In genomic region chr16:29858149-29858899, GRCh38 we compare ENCODE assay signal across 19 cellular contexts. TPM values are rescaled to one million over a fixed set of nuclear protein-coding genes. Genes with fewer than 3 reads are reported as not detected.
DNase-seq lines count a peak whose midpoint lies in the region; ATAC-seq and TF ChIP-seq lines count a peak whose summit lies in the region.
"Had no signal": no experiment of that assay in that cellular context is flagged by ENCODE, and none has a peak within 500 bp of the region (broad histone marks: within the 10 kb centered on the region; RNA-seq: fewer than 3 reads in every experiment).

No MANE protein-coding gene starts in this region.

- H3K4me3 ChIP-seq in IMR-90 (ENCODE audit: insufficient read depth, low read depth, low read length) (no peak overlapping the region), coronary artery (no peak overlapping the region)
- H3K4me3 ChIP-seq: MG63, mucosa of descending colon, tibial nerve had no signal

- no peak overlapping the region for H2AK5ac ChIP-seq in IMR-90 (ENCODE audit: low read depth, low read length)

- no peak overlapping the region for H3K4me3 Mint-ChIP-seq in stimulated activated effector memory CD8-positive, alpha-beta T cell treated with anti-CD3 and anti-CD28 coated beads, Interleukin-12 subunit alpha, Interleukin-12 subunit beta, amount 100 ng/mL, for 72 hours
- H3K4me3 Mint-ChIP-seq: T-cell had no signal

- peak overlapping the region; percentile 54 for H3K27ac Mint-ChIP-seq in stimulated activated effector memory CD8-positive, alpha-beta T cell treated with anti-CD3 and anti-CD28 coated beads, Interleukin-12 subunit alpha, Interleukin-12 subunit beta, amount 100 ng/mL, for 72 hours
- H3K27ac Mint-ChIP-seq: T-cell had no signal

- H2BK20ac ChIP-seq in IMR-90 (ENCODE audit: low read depth, low read length): no peak overlapping the region

- H4K8ac ChIP-seq in IMR-90 (ENCODE audit: low read depth in 2 of 2, low read length in 2 of 2): no peak overlapping the region

- TF ChIP-seq RAD21 in IMR-90 (IDR thresholded peaks at IDR 0.05; ENCODE audit: low read length): no peak

- ATAC-seq in IMR-90 (ENCODE audit: low read depth) (no peak), GM18520 (IDR thresholded peaks at IDR 0.05; ENCODE audit: unreplicated experiment) (no peak), HG02981 (IDR thresholded peaks at IDR 0.05; ENCODE audit: unreplicated experiment) (no peak)
- no peak for ATAC-seq in stimulated activated effector memory CD8-positive, alpha-beta T cell treated with anti-CD3 and anti-CD28 coated beads, Interleukin-12 subunit alpha, Interleukin-12 subunit beta, amount 100 ng/mL, for 72 hours
- ATAC-seq: mucosa of descending colon, right cardiac atrium, T-cell had no signal

- H3K4me1 Mint-ChIP-seq in stimulated activated effector memory CD8-positive, alpha-beta T cell treated with anti-CD3 and anti-CD28 coated beads, Interleukin-12 subunit alpha, Interleukin-12 subunit beta, amount 100 ng/mL, for 72 hours: peaks cover 28% of the 10 kb centered on the region

- no peak overlapping the region for H3K4me2 ChIP-seq in IMR-90 (ENCODE audit: low read depth, low read length)

- H2AK9ac ChIP-seq in IMR-90 (replicated peaks; ENCODE audit: low read depth, low read length, poor library complexity): no peak overlapping the region

- peaks cover 9% of the 10 kb centered on the region for H3K9me1 ChIP-seq in IMR-90 (ENCODE audit: insufficient read depth, low read length)

- H2AFZ ChIP-seq in IMR-90 (replicated peaks; ENCODE audit: low read length, poor library complexity): no peak overlapping the region

- in situ Hi-C loops in IMR-90 (cut with MboI; ENCODE audit: low sequenced_read_pairs): no loop called here

- H3K23ac ChIP-seq in IMR-90 (ENCODE audit: low read depth, low read length): no peak overlapping the region

- H2BK120ac ChIP-seq in IMR-90 (ENCODE audit: low read depth, low read length): no peak overlapping the region

- BruUV-seq in IMR-90 (replicated peaks; lab: Mats Ljungman, UMichigan): TSS peak; percentile 81

- H3K9me3 ChIP-seq in IMR-90 (ENCODE audit: control insufficient read depth, insufficient read depth, low read length): no peaks in the 10 kb centered on the region
- H3K9me3 ChIP-seq: MG63, mucosa of descending colon, tibial nerve had no signal

- no peak overlapping the region for H2BK15ac ChIP-seq in IMR-90 (ENCODE audit: low read depth, low read length)

- no peak overlapping the region for H4K91ac ChIP-seq in IMR-90 (ENCODE audit: insufficient read depth, low read depth, low read length)

- H3K27ac ChIP-seq in IMR-90 (ENCODE audit: insufficient read depth, low read length): no peak overlapping the region
- H3K27ac ChIP-seq in coronary artery: peak overlapping the region; percentile 30 to 50

- no peak overlapping the region for H3K4ac ChIP-seq in IMR-90 (ENCODE audit: low read depth, low read length)

- peaks cover 4% of the 10 kb centered on the region; the same call in 1 of the 2 replicates for H3K4me1 ChIP-seq in IMR-90 (ENCODE audit: control insufficient read depth, insufficient read depth, low read length)

- H3K9me3 Mint-ChIP-seq in stimulated activated effector memory CD8-positive, alpha-beta T cell treated with anti-CD3 and anti-CD28 coated beads, Interleukin-12 subunit alpha, Interleukin-12 subunit beta, amount 100 ng/mL, for 72 hours: no peaks in the 10 kb centered on the region
- H3K9me3 Mint-ChIP-seq: T-cell had no signal

- dilution Hi-C loops in IMR-90 (cut with HindIII; ENCODE audit: low sequenced_read_pairs, unreplicated experiment): no loop called here

- DNase-seq in IMR-90: no peak
- no peak for DNase-seq in coronary artery (ENCODE audit: low spot score)
- no peak for DNase-seq in stimulated activated effector memory CD8-positive, alpha-beta T cell treated with anti-CD3 and anti-CD28 coated beads, Interleukin-12 subunit alpha, Interleukin-12 subunit beta, amount 100 ng/mL, for 72 hours (ENCODE audit: low spot score in 2 of 2)
- no peak for DNase-seq in Ammon's horn (ENCODE audit: low spot score)
- DNase-seq: amniotic stem cell; central memory CD4-positive, alpha-beta T cell; DMS79 treated with DMSO at 0.1 percent for 48 hours; effector CD4-positive, alpha-beta T cell; HCEC 1CT; MG63; mucosa of descending colon; NCI-H146; NCI-H2171 treated with DMSO at 0.1 percent for 48 hours; SHP77; T-cell had no signal

- POLR2A ChIA-PET in IMR-90 (lab: Charles Lee; ENCODE audit: unreplicated experiment): no interaction called here

- no peak overlapping the region for H4K5ac ChIP-seq in IMR-90 (ENCODE audit: low read depth, low read length)

- TF ChIP-seq CTCF in IMR-90 (conservative IDR thresholded peaks at IDR 0.05; ENCODE audit: low read depth, low read length) (no peak), coronary artery (IDR thresholded peaks at IDR 0.05) (no peak)

- H3K9ac ChIP-seq in IMR-90 (ENCODE audit: low read depth, low read length): no peak overlapping the region

- H3K79me1 ChIP-seq in IMR-90 (ENCODE audit: low read depth in 1 of 2, low read length in 2 of 2): peaks cover 7 to 30% of the 10 kb centered on the region in 2 experiments; a peak in 3 of 4 replicates

- peaks cover 44% of the 10 kb centered on the region for H3K36me3 Mint-ChIP-seq in stimulated activated effector memory CD8-positive, alpha-beta T cell treated with anti-CD3 and anti-CD28 coated beads, Interleukin-12 subunit alpha, Interleukin-12 subunit beta, amount 100 ng/mL, for 72 hours

- no peaks in the 10 kb centered on the region for H3K27me3 ChIP-seq in IMR-90 (ENCODE audit: control insufficient read depth, insufficient read depth, low read length)
- H3K27me3 ChIP-seq: MG63, tibial nerve had no signal

- no peak overlapping the region for H3K56ac ChIP-seq in IMR-90 (ENCODE audit: extremely low read depth, insufficient read depth, low read length)

- intact Hi-C loops in IMR-90 (cut with micrococcal nuclease): no loop called here

- H3K36me3 ChIP-seq in IMR-90 (ENCODE audit: control insufficient read depth, insufficient read depth, low read length): peaks cover 22% of the 10 kb centered on the region

- H2BK5ac ChIP-seq in IMR-90 (ENCODE audit: low read depth, low read length, poor library complexity, severe bottlenecking): no peak overlapping the region

- no peaks in the 10 kb centered on the region; the same call in 1 of the 2 replicates for H4K20me1 ChIP-seq in IMR-90 (ENCODE audit: insufficient read depth, low read length)

- TF ChIP-seq POLR2A in IMR-90 (IDR thresholded peaks at IDR 0.05; ENCODE audit: low read depth, low read length): no peak

- no CpG with 5 or more reads among the region's 11 CpGs for WGBS in IMR-90 (ENCODE audit: extremely low coverage in 2 of 2, insufficient read length in 1 of 2), 2 experiments

- no peak overlapping the region for H3K14ac ChIP-seq in IMR-90 (replicated peaks; ENCODE audit: low read depth, low read length)

- CTCF ChIA-PET in IMR-90 (lab: Yijun Ruan, JAX): interaction anchor here (1.9 kb wide), 1 partner anchor 10 kb away, joined by 6 read pairs; no protein-coding TSS in a partner anchor

- H3K18ac ChIP-seq in IMR-90 (ENCODE audit: low read depth, low read length): no peak overlapping the region

TF ChIP-seq in IMR-90, 13 proteins besides CTCF, POLR2A, EP300 and RAD21 (continues in another document):
- TF ChIP-seq RFX5 (IDR thresholded peaks at IDR 0.05; ENCODE audit: low read depth, low read length): no peak
- no peak for TF ChIP-seq USF2 (IDR thresholded peaks at IDR 0.05; ENCODE audit: low read depth, low read length)
- TF ChIP-seq NFE2L2 (IDR thresholded peaks at IDR 0.05; ENCODE audit: low read depth, low read length): no peak
- TF ChIP-seq MAZ (IDR thresholded peaks at IDR 0.05; ENCODE audit: borderline replicate concordance, low read depth, low read length): no peak
- no peak for TF ChIP-seq RCOR1 (IDR thresholded peaks at IDR 0.05; ENCODE audit: insufficient replicate concordance, low read length)
- no peak for TF ChIP-seq CEBPB (IDR thresholded peaks at IDR 0.05; ENCODE audit: low read depth, low read length)
- TF ChIP-seq ELK1 (IDR thresholded peaks at IDR 0.05; ENCODE audit: borderline replicate concordance, low read depth, low read length): no peak

RNA-seq across cellular contexts. Expression of gene CDIPT, which starts 4.7 kb away (rescaled TPM):
- 47.1 and 48.3 TPM in 2 replicates for total RNA-seq in IMR-90 (2012; rRNA removed)
- polyA plus RNA-seq in IMR-90 (2012; rRNA removed): 100 and 111 TPM in 2 replicates
- 116 and 168 TPM in 2 replicates for polyA plus RNA-seq in IMR-90 (2012; cell fraction: cytosol; rRNA removed)
- polyA plus RNA-seq in IMR-90 (2012; cell fraction: nucleus; rRNA removed; ENCODE audit: low replicate concordance): 48.4 and 91.2 TPM in 2 replicates

RNA-seq across cellular contexts. Expression of gene MVP, which starts 38.1 kb away (rescaled TPM):
- 221 and 319 TPM in 2 replicates for total RNA-seq in IMR-90 (2012; rRNA removed)
- polyA plus RNA-seq in IMR-90 (2012; rRNA removed): 204 and 231 TPM in 2 replicates
- polyA plus RNA-seq in IMR-90 (2012; cell fraction: cytosol; rRNA removed): 95.3 and 159 TPM in 2 replicates
- polyA plus RNA-seq in IMR-90 (2012; cell fraction: nucleus; rRNA removed; ENCODE audit: low replicate concordance): 358 and 633 TPM in 2 replicates

RNA-seq across cellular contexts. Expression of gene SEZ6L2, which starts 41.0 kb away (rescaled TPM):
- 0.72 and 0.83 TPM in 2 replicates for total RNA-seq in IMR-90 (2012; rRNA removed)
- polyA plus RNA-seq in IMR-90 (2012; rRNA removed): 10.0 and 10.5 TPM in 2 replicates
- polyA plus RNA-seq in IMR-90 (2012; cell fraction: cytosol; rRNA removed): 8.2 and 18.4 TPM in 2 replicates
- 5.8 and 12.6 TPM in 2 replicates for polyA plus RNA-seq in IMR-90 (2012; cell fraction: nucleus; rRNA removed; ENCODE audit: low replicate concordance)

RNA-seq across cellular contexts. Expression of gene ASPHD1, which starts 42.0 kb away (rescaled TPM):
- 4.1 and 4.2 TPM in 2 replicates for total RNA-seq in IMR-90 (2012; rRNA removed)
- polyA plus RNA-seq in IMR-90 (2012; rRNA removed): 14.5 and 15.7 TPM in 2 replicates
- 11.4 and 18.3 TPM in 2 replicates for polyA plus RNA-seq in IMR-90 (2012; cell fraction: cytosol; rRNA removed)
- polyA plus RNA-seq in IMR-90 (2012; cell fraction: nucleus; rRNA removed; ENCODE audit: low replicate concordance): 7.8 and 18.8 TPM in 2 replicates
- total RNA-seq: T-cell had no signal

RNA-seq across cellular contexts. Expression of gene PAGR1, which starts 42.4 kb away (rescaled TPM):
- 10.6 and 15.3 TPM in 2 replicates for total RNA-seq in IMR-90 (2012; rRNA removed)
- polyA plus RNA-seq in IMR-90 (2012; rRNA removed): 22.1 and 26.4 TPM in 2 replicates
- 21.9 and 41.0 TPM in 2 replicates for polyA plus RNA-seq in IMR-90 (2012; cell fraction: cytosol; rRNA removed)
- polyA plus RNA-seq in IMR-90 (2012; cell fraction: nucleus; rRNA removed; ENCODE audit: low replicate concordance): 159 and 162 TPM in 2 replicates
